ENCODE assay signal across 1 cellular context in genomic region chr20:32678948-32679347, GRCh38.
TF ChIP-seq lines count a peak whose summit lies in the region.

No MANE protein-coding gene starts in this region.

TF ChIP-seq in GM23338, 12 proteins besides CTCF, POLR2A, EP300 and RAD21:
- TF ChIP-seq ZNF462 (CRISPR knock-in tag; IDR thresholded peaks at IDR 0.05) (no peak), ZNF114 (CRISPR knock-in tag; IDR thresholded peaks at IDR 0.05) (no peak), EZH2 (IDR thresholded peaks at IDR 0.05; ENCODE audit: low read depth, unreplicated experiment) (no peak), EZH2phosphoT487 (IDR thresholded peaks at IDR 0.05; ENCODE audit: unreplicated experiment) (no peak), STAT1 (IDR thresholded peaks at IDR 0.05; ENCODE audit: unreplicated experiment) (no peak), CREB1 (CRISPR knock-in tag; IDR thresholded peaks at IDR 0.05; ENCODE audit: low read depth) (no peak), ZNF331 (CRISPR knock-in tag; IDR thresholded peaks at IDR 0.05; ENCODE audit: low read depth) (no peak), NANOG (IDR thresholded peaks at IDR 0.05; ENCODE audit: borderline replicate concordance) (no peak), JUNB (IDR thresholded peaks at IDR 0.05; ENCODE audit: unreplicated experiment) (no peak), POLR2AphosphoS5 (IDR thresholded peaks at IDR 0.05; ENCODE audit: low read depth) (no peak)
- TF ChIP-seq, protein P1, sequence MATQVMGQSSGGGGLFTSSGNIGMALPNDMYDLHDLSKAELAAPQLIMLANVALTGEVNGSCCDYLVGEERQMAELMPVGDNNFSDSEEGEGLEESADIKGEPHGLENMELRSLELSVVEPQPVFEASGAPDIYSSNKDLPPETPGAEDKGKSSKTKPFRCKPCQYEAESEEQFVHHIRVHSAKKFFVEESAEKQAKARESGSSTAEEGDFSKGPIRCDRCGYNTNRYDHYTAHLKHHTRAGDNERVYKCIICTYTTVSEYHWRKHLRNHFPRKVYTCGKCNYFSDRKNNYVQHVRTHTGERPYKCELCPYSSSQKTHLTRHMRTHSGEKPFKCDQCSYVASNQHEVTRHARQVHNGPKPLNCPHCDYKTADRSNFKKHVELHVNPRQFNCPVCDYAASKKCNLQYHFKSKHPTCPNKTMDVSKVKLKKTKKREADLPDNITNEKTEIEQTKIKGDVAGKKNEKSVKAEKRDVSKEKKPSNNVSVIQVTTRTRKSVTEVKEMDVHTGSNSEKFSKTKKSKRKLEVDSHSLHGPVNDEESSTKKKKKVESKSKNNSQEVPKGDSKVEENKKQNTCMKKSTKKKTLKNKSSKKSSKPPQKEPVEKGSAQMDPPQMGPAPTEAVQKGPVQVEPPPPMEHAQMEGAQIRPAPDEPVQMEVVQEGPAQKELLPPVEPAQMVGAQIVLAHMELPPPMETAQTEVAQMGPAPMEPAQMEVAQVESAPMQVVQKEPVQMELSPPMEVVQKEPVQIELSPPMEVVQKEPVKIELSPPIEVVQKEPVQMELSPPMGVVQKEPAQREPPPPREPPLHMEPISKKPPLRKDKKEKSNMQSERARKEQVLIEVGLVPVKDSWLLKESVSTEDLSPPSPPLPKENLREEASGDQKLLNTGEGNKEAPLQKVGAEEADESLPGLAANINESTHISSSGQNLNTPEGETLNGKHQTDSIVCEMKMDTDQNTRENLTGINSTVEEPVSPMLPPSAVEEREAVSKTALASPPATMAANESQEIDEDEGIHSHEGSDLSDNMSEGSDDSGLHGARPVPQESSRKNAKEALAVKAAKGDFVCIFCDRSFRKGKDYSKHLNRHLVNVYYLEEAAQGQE (IDR thresholded peaks at IDR 0.05; ENCODE audit: unreplicated experiment): no peak
- TF ChIP-seq, protein P2, sequence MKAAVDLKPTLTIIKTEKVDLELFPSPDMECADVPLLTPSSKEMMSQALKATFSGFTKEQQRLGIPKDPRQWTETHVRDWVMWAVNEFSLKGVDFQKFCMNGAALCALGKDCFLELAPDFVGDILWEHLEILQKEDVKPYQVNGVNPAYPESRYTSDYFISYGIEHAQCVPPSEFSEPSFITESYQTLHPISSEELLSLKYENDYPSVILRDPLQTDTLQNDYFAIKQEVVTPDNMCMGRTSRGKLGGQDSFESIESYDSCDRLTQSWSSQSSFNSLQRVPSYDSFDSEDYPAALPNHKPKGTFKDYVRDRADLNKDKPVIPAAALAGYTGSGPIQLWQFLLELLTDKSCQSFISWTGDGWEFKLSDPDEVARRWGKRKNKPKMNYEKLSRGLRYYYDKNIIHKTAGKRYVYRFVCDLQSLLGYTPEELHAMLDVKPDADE (IDR thresholded peaks at IDR 0.05): no peak
TF ChIP-seq in GM23338: peak in this region for 0.
